In genomic region chr17:44347206-44348045, GRCh38 we compare ENCODE assay signal across 8 cellular contexts. TPM values are rescaled to one million over a fixed set of nuclear protein-coding genes. Genes with fewer than 3 reads are reported as not detected.
DNase-seq lines count a peak whose midpoint lies in the region; ATAC-seq, FAIRE-seq and TF ChIP-seq lines count a peak whose summit lies in the region.
"Not testable (repeated sequence)": the region's sequence is repeated elsewhere in the genome, so short reads cannot be mapped to it uniquely, and the experiment has no call there.
"Had no signal": no experiment of that assay in that cellular context is flagged by ENCODE, and none has a peak within 500 bp of the region (broad histone marks: within the 10 kb centered on the region; RNA-seq: fewer than 3 reads in every experiment).

No MANE protein-coding gene starts in this region.

- H3K36me3 ChIP-seq in GM23248 (ENCODE audit: low read depth), result not testable (repeated sequence)

- not testable (repeated sequence) for H3K9me2 ChIP-seq in GM23248 (ENCODE audit: insufficient read depth)

- peaks cover 15% of the 10 kb centered on the region; the same call in 1 of the 2 replicates for H3K79me2 ChIP-seq in GM23248 (ENCODE audit: insufficient read depth)

- H3K9me3 ChIP-seq in GM23248 (ENCODE audit: low read depth), result not testable (repeated sequence)

- 0 out of 2 replicates have a peak overlapping the region, but pooled peaks have one; percentile 13 for H3K9ac ChIP-seq in GM23248

- H3K36me3 Mint-ChIP-seq in CD14-positive monocyte, result peaks cover 45 to 48% of the 10 kb centered on the region in 2 donors
- H3K36me3 Mint-ChIP-seq in activated T-cell treated with anti-CD3 and anti-CD28 coated beads, Interleukin-2, amount 50 U/mL, for 24 hours (ENCODE audit: low read depth), result peaks cover 12% of the 10 kb centered on the region
- not testable (repeated sequence) for H3K36me3 Mint-ChIP-seq in neural crest cell (ENCODE audit: low read depth)

- 78 to 79% methylated on average over 18 of the region's 18 CpGs for WGBS in GM23248 (ENCODE audit: low coverage in 1 of 2, low lambda C conversion rate in 2 of 2, missing lambda C conversion rate in 2 of 2), 2 experiments

- peaks cover 16% of the 10 kb centered on the region for H3F3A ChIP-seq in GM23248 (ENCODE audit: insufficient read depth)

- peak; percentile 13 for ATAC-seq in esophagus mucosa

- not testable (repeated sequence) for H3K4me2 ChIP-seq in GM23248 (ENCODE audit: unreplicated experiment)

- H4K20me1 ChIP-seq in GM23248 (ENCODE audit: insufficient read depth), result not testable (repeated sequence)

- peak overlapping the region; percentile 93 to 98 (median 93) for H3K27ac Mint-ChIP-seq in CD14-positive monocyte
- peak overlapping the region; percentile 50 for H3K27ac Mint-ChIP-seq in activated T-cell treated with anti-CD3 and anti-CD28 coated beads, Interleukin-2, amount 50 U/mL, for 24 hours
- not testable (repeated sequence) for H3K27ac Mint-ChIP-seq in neural crest cell (ENCODE audit: unreplicated experiment)

- H3K9me3 Mint-ChIP-seq in CD14-positive monocyte; activated T-cell treated with anti-CD3 and anti-CD28 coated beads, Interleukin-2, amount 50 U/mL, for 24 hours; neural crest cell: not testable (repeated sequence)

- H3K4me1 Mint-ChIP-seq in CD14-positive monocyte, result peaks cover 64% of the 10 kb centered on the region
- H3K4me1 Mint-ChIP-seq in activated T-cell treated with anti-CD3 and anti-CD28 coated beads, Interleukin-2, amount 50 U/mL, for 24 hours (ENCODE audit: low read depth), result peaks cover 23% of the 10 kb centered on the region
- peaks cover 15% of the 10 kb centered on the region for H3K4me1 Mint-ChIP-seq in neural crest cell

- not testable (repeated sequence) for DNase-seq in CD14-positive monocyte (ENCODE audit: low spot score); GM18507 (ENCODE audit: extremely low spot score, insufficient read length, low read depth); GM23248; activated T-cell treated with anti-CD3 and anti-CD28 coated beads, Interleukin-2, amount 50 U/mL, for 24 hours; neural crest cell (ENCODE audit: low read depth, low spot score)
- DNase-seq in MV-4-11 (lab: John Stamatoyannopoulos, UW), result peak; percentile 50

- not testable (repeated sequence) for H2AFZ ChIP-seq in GM23248

- H3K4me3 ChIP-seq in GM23248, result not testable (repeated sequence)

- peak overlapping the region; percentile 27 to 82 for H3K4me3 Mint-ChIP-seq in CD14-positive monocyte
- H3K4me3 Mint-ChIP-seq in activated T-cell treated with anti-CD3 and anti-CD28 coated beads, Interleukin-2, amount 50 U/mL, for 24 hours, result not testable (repeated sequence)
- peak overlapping the region; percentile 44 for H3K4me3 Mint-ChIP-seq in neural crest cell

- in situ Hi-C loops in GM23248 (cut with MboI), result not testable (repeated sequence)

- peak overlapping the region; percentile 33; the same call in 1 of the 2 replicates for H3K27ac ChIP-seq in GM23248

- not testable (repeated sequence) for H3K27me3 ChIP-seq in GM23248 (replicated peaks; ENCODE audit: insufficient read depth)

- FAIRE-seq in GM18507 (lab: Jason Lieb, UNC), result peak; percentile 84

- intact Hi-C loops in CD14-positive monocyte (cut with micrococcal nuclease), result loop anchor here in 1 of 2 donors (5.0 kb wide), 2 partner anchors 70 to 145 kb away; no protein-coding TSS in a partner anchor

- TF ChIP-seq CTCF in CD14-positive monocyte (IDR thresholded peaks at IDR 0.05); neural crest cell (conservative IDR thresholded peaks at IDR 0.05): not testable (repeated sequence)

- H3K4me1 ChIP-seq in GM23248 (ENCODE audit: insufficient read depth), result not testable (repeated sequence)

- H3K27me3 Mint-ChIP-seq in CD14-positive monocyte (ENCODE audit: low read depth in 3 of 3); activated T-cell treated with anti-CD3 and anti-CD28 coated beads, Interleukin-2, amount 50 U/mL, for 24 hours: not testable (repeated sequence)
- H3K27me3 Mint-ChIP-seq in neural crest cell (ENCODE audit: low read depth), result peaks cover 19% of the 10 kb centered on the region

RNA-seq across cellular contexts. Expression of gene GRN, which starts 2.3 kb away (rescaled TPM):
- polyA plus RNA-seq in CD14-positive monocyte, result 1,000 to 10,000 TPM; 1,303 to 1,960 TPM
- 326 and 410 TPM in 2 replicates for total RNA-seq in GM23248 (2014; rRNA removed; shearing (Covaris generic))
- polyA plus RNA-seq in GM23248 (2016; fragmentation: Nextera tagmentation; extraction: Ambion mirVana), result 440 and 446 TPM in 2 replicates
- 767 TPM for total RNA-seq in esophagus mucosa
- total RNA-seq in neural crest cell, result 59.7 and 70.0 TPM in 2 replicates

RNA-seq across cellular contexts. Expression of gene FAM171A2, which starts 16.2 kb away (rescaled TPM):
- polyA plus RNA-seq in CD14-positive monocyte (not detected), GM23248 (2016; fragmentation: Nextera tagmentation; extraction: Ambion mirVana) (0.25 and 0.46 TPM in 2 replicates)
- total RNA-seq in GM23248 (2014; rRNA removed; shearing (Covaris generic)), result 4.6 and 4.8 TPM in 2 replicates
- total RNA-seq in esophagus mucosa (1.1 TPM), neural crest cell (50.6 and 51.9 TPM in 2 replicates)

RNA-seq across cellular contexts. Expression of gene SLC25A39, which starts 22.8 kb away (rescaled TPM):
- polyA plus RNA-seq in CD14-positive monocyte (10 to 100 TPM; 64.0 to 64.5 TPM), GM23248 (2016; fragmentation: Nextera tagmentation; extraction: Ambion mirVana) (117 TPM in 2 replicates)
- total RNA-seq in GM23248 (2014; rRNA removed; shearing (Covaris generic)), result 96.1 and 118 TPM in 2 replicates
- total RNA-seq in esophagus mucosa (126 TPM), neural crest cell (114 and 122 TPM in 2 replicates)

RNA-seq across cellular contexts. Expression of gene RUNDC3A, which starts 39.0 kb away (rescaled TPM):
- polyA plus RNA-seq in CD14-positive monocyte (under 1 TPM in 1 of 2 donors, not detected in 1; 0.22 TPM), GM23248 (2016; fragmentation: Nextera tagmentation; extraction: Ambion mirVana) (0.24 TPM in 1 of 2 replicates, not detected in the other)
- 0.11 TPM in 1 of 2 replicates, not detected in the other for total RNA-seq in GM23248 (2014; rRNA removed; shearing (Covaris generic))
- total RNA-seq in esophagus mucosa (6.0 TPM), neural crest cell (8.7 and 12.9 TPM in 2 replicates)

RNA-seq across cellular contexts. Expression of gene ITGA2B, which starts 42.0 kb away (rescaled TPM):
- 1 to 10 TPM; 1.1 to 1.2 TPM for polyA plus RNA-seq in CD14-positive monocyte
- not detected in 2 replicates for total RNA-seq in GM23248 (2014; rRNA removed; shearing (Covaris generic))
- not detected in 2 replicates for polyA plus RNA-seq in GM23248 (2016; fragmentation: Nextera tagmentation; extraction: Ambion mirVana)
- total RNA-seq in esophagus mucosa, result 0.68 TPM
- total RNA-seq in neural crest cell, result 7.3 and 8.1 TPM in 2 replicates
- polyA plus RNA-seq: CD4-positive, alpha-beta memory T cell had no signal
